Comparison of ENCODE assay signal across 24 cellular contexts in the genomic region with DNA sequence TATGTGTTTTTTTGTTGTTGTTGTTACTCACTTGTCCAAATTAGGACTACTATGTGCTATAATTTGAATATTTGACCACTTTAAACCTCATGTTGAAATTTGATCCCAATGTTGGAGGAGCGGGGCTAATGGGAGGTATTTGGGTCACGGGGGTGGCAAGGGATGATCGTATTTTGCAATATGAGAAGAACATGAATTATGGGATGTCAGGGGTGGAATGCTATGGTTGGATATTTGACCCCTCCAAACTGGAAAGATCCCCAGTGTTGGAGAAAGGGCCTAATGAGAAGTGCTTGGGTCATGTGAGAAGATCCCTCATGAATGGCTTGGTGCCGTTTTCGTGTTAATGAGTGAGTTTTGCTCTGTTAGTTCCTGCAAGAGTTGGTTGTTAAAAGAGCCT.
"Had no signal": no experiment of that assay in that cellular context is flagged by ENCODE, and none has a peak within 500 bp of the region (broad histone marks: within the 10 kb centered on the region; RNA-seq: fewer than 3 reads in every experiment).

No MANE protein-coding gene starts in this region.

- H3K4me1 ChIP-seq: body of pancreas had no signal

- H3K4me1 Mint-ChIP-seq: activated T-helper 17 cell treated with anti-CD3 and anti-CD28 coated beads, Interleukin-2, amount 50 U/mL, for 72 hours had no signal

- DNase-seq: activated CD4-positive, alpha-beta T cell treated with anti-CD3 and anti-CD28 coated beads for 48 hours; activated CD4-positive, alpha-beta T cell treated with anti-CD3 and anti-CD28 coated beads, Interleukin-2, amount 50 U/mL, for 1 hour; activated CD4-positive, alpha-beta T cell treated with anti-CD3 and anti-CD28 coated beads, Interleukin-2, amount 50 U/mL, for 48 hours; activated CD8-positive, alpha-beta memory T cell treated with anti-CD3 and anti-CD28 coated beads for 24 hours; activated CD8-positive, alpha-beta T cell treated with anti-CD3 and anti-CD28 coated beads for 36 hours; activated effector memory CD4-positive, alpha-beta T cell treated with Interleukin-2 at 50 U/mL for 16 hours; activated gamma-delta T cell treated with Interleukin-2 at 50 U/mL for 16 hours; activated naive CD4-positive, alpha-beta T cell treated with anti-CD3 and anti-CD28 coated beads, Interleukin-2, amount 50 U/mL, for 16 hours; activated naive CD4-positive, alpha-beta T cell treated with Interleukin-2 at 50 U/mL for 16 hours; activated T-cell treated with anti-CD3 and anti-CD28 coated beads, Interleukin-2, amount 50 U/mL, for 4 hours; amniotic stem cell; anterior cingulate cortex; body of pancreas; caudate nucleus; cortex of kidney; effector memory CD4-positive, alpha-beta T cell; endodermal cell; foreskin fibroblast; head of caudate nucleus; T-helper 2 cell had no signal

- H3K27me3 Mint-ChIP-seq: activated T-helper 17 cell treated with anti-CD3 and anti-CD28 coated beads, Interleukin-2, amount 50 U/mL, for 72 hours had no signal

- H3K27me3 ChIP-seq: body of pancreas had no signal

- H3K4me3 ChIP-seq: body of pancreas had no signal

- ATAC-seq: activated CD8-positive, alpha-beta T cell treated with anti-CD3 and anti-CD28 coated beads for 36 hours; activated T-cell treated with anti-CD3 and anti-CD28 coated beads, Interleukin-2, amount 50 U/mL, for 4 hours; activated T-helper 17 cell treated with anti-CD3 and anti-CD28 coated beads, Interleukin-2, amount 50 U/mL, for 72 hours; body of pancreas; esophagus mucosa; WTC11 had no signal

- H3K36me3 Mint-ChIP-seq: activated naive CD8-positive, alpha-beta T cell; WTC11 had no signal

- H3K27ac ChIP-seq: body of pancreas had no signal

- H3K4me3 Mint-ChIP-seq: activated CD8-positive, alpha-beta T cell treated with anti-CD3 and anti-CD28 coated beads for 36 hours; activated naive CD8-positive, alpha-beta T cell; activated T-cell treated with anti-CD3 and anti-CD28 coated beads, Interleukin-2, amount 50 U/mL, for 4 hours; activated T-helper 17 cell treated with anti-CD3 and anti-CD28 coated beads, Interleukin-2, amount 50 U/mL, for 72 hours; endodermal cell; WTC11 had no signal

- H3K27ac Mint-ChIP-seq: activated CD8-positive, alpha-beta T cell treated with anti-CD3 and anti-CD28 coated beads for 36 hours; activated naive CD8-positive, alpha-beta T cell; activated T-helper 17 cell treated with anti-CD3 and anti-CD28 coated beads, Interleukin-2, amount 50 U/mL, for 72 hours; endodermal cell; WTC11 had no signal
